In genomic region chr6:15553736-15554294, GRCh38 we compare ENCODE assay signal across 13 cellular contexts.
"Had no signal": no experiment of that assay in that cellular context is flagged by ENCODE, and none has a peak within 500 bp of the region (broad histone marks: within the 10 kb centered on the region; RNA-seq: fewer than 3 reads in every experiment).

No MANE protein-coding gene starts in this region.

- DNase-seq: activated CD4-positive, alpha-beta T cell treated with anti-CD3 and anti-CD28 coated beads, Interleukin-2, amount 50 U/mL, for 4 hours; activated CD4-positive, CD25-positive, alpha-beta regulatory T cell treated with anti-CD3 and anti-CD28 coated beads, Interleukin-2, amount 50 U/mL, for 72 hours; activated T-cell treated with anti-CD3 and anti-CD28 coated beads, Interleukin-2, amount 50 U/mL, for 48 hours; heart right ventricle; mesenchymal stem cell; naive thymus-derived CD4-positive, alpha-beta T cell; right cardiac atrium; stimulated activated naive CD4-positive, alpha-beta T cell; upper lobe of left lung had no signal

- H3K4me2 ChIP-seq: smooth muscle cell had no signal

- H3K4me3 ChIP-seq: ascending aorta, heart right ventricle, smooth muscle cell, suprapubic skin, upper lobe of left lung had no signal

- H3K4me3 Mint-ChIP-seq: naive thymus-derived CD4-positive, alpha-beta T cell had no signal

- H3K4me1 ChIP-seq: ascending aorta had no signal

- ATAC-seq: heart right ventricle; left lobe of liver; naive thymus-derived CD4-positive, alpha-beta T cell; right cardiac atrium had no signal

- H3K36me3 ChIP-seq: ascending aorta, heart right ventricle, suprapubic skin, upper lobe of left lung had no signal

- H3K9me3 ChIP-seq: ascending aorta, heart right ventricle, suprapubic skin, upper lobe of left lung had no signal

- H3K9me3 Mint-ChIP-seq: naive thymus-derived CD4-positive, alpha-beta T cell had no signal

- H3K27me3 ChIP-seq: ascending aorta, heart right ventricle, suprapubic skin, upper lobe of left lung had no signal

- H3K27me3 Mint-ChIP-seq: naive thymus-derived CD4-positive, alpha-beta T cell had no signal

- H3K27ac ChIP-seq: ascending aorta, suprapubic skin, upper lobe of left lung had no signal
